ENCODE assay signal across 8 cellular contexts in the genomic region with DNA sequence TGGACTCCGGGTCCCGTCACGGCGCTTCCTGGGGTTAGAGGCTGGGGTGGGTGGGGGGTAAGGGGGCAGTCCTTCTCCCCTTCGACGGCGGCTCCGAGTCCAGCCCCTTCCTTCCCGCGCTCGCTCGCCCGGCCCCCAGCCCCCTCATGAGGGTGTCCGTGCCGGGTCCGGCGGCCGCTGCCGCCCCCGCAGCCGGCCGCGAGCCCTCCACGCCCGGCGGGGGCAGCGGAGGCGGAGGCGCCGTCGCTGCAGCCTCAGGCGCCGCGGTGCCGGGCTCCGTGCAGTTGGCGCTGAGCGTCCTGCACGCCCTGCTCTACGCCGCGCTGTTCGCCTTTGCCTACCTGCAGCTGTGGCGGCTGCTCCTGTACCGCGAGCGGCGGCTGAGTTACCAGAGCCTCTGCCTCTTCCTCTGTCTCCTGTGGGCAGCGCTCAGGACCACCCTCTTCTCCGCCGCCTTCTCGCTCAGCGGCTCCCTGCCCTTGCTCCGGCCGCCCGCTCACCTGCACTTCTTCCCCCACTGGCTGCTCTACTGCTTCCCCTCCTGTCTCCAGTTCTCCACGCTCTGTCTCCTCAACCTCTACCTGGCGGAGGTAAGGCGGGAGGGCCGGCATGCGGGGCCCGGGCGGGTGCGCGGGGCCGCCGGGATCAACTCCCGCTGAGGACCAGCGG. TPM values are rescaled to one million over a fixed set of nuclear protein-coding genes. Genes with fewer than 3 reads are reported as not detected.
DNase-seq lines count a peak whose midpoint lies in the region; ATAC-seq and TF ChIP-seq lines count a peak whose summit lies in the region.

No MANE protein-coding gene starts in this region.

- H3K9me3 ChIP-seq in BLaER1 (peaks cover 6% of the 10 kb centered on the region), ascending aorta (no peaks in the 10 kb centered on the region), iPS DF 6.9 (ENCODE audit: control insufficient read depth, insufficient read depth, low read length) (no peaks in the 10 kb centered on the region), skeletal muscle tissue (ENCODE audit: control insufficient read depth in 3 of 3, low read length in 3 of 3) (no peaks in the 10 kb centered on the region)

- in situ Hi-C loops in SK-MEL-5 (cut with HindIII; ENCODE audit: low pct_unique_long_range_greater_than_20kb, low sequenced_read_pairs): no loop called here

- TF ChIP-seq CTCF in GM20000 (IDR thresholded peaks at IDR 0.05; ENCODE audit: extremely low read depth, missing control alignments) (no peak), HL-60 (IDR thresholded peaks at IDR 0.05; ENCODE audit: insufficient read depth, low read length) (no peak), ascending aorta (IDR thresholded peaks at IDR 0.05) (no peak)

- peak; percentile 61 for DNase-seq in GM20000 (ENCODE audit: low spot score)
- peak in 1 of 2 experiments; percentile 13 for DNase-seq in HL-60 (ENCODE audit: low read depth in 1 of 2, low spot score in 1 of 2)
- DNase-seq in SK-MEL-5 (ENCODE audit: low read depth, low spot score): peak; percentile 2
- peak in 1 of 2 donors; percentile 71 for DNase-seq in ascending aorta (ENCODE audit: low spot score in 2 of 2)
- DNase-seq in iPS DF 6.9 (ENCODE audit: low read depth, low spot score): no peak

- H3K4me3 ChIP-seq in BLaER1 (peak overlapping the region; percentile 93), HL-60 (replicated peaks; ENCODE audit: insufficient read depth, low read length) (peak overlapping the region; percentile 71), ascending aorta (peak overlapping the region; percentile 82 to 90), iPS DF 6.9 (ENCODE audit: low read length) (peak overlapping the region; percentile 75), skeletal muscle tissue (ENCODE audit: low read length in 3 of 3) (peak overlapping the region; percentile 79 to 85 (median 82))

- H3K36me3 ChIP-seq in BLaER1: peaks cover 1% of the 10 kb centered on the region; the same call in 1 of the 2 replicates
- H3K36me3 ChIP-seq in ascending aorta: no peaks in the 10 kb centered on the region
- no peaks in the 10 kb centered on the region for H3K36me3 ChIP-seq in iPS DF 6.9 (ENCODE audit: control insufficient read depth, insufficient read depth, low read length)
- no peaks in the 10 kb centered on the region for H3K36me3 ChIP-seq in skeletal muscle tissue (ENCODE audit: control insufficient read depth in 3 of 3, insufficient read depth in 3 of 3, low read length in 3 of 3)

- intact Hi-C loops in ascending aorta (cut with DNase I): loop anchor here (2.0 to 10.0 kb wide), 8 partner anchors 154 to 1842 kb away; a partner anchor contains a TSS

- H4K20me1 ChIP-seq in BLaER1: no peaks in the 10 kb centered on the region

- H3K27ac ChIP-seq in BLaER1 (peak overlapping the region; percentile 63), HL-60 (replicated peaks) (no peak overlapping the region), ascending aorta (peak overlapping the region; percentile 79 to 93), iPS DF 6.9 (ENCODE audit: low read length) (no peak overlapping the region), skeletal muscle tissue (ENCODE audit: low read depth, low read length) (peak overlapping the region; percentile 42)

- ATAC-seq in GM18858 (IDR thresholded peaks at IDR 0.05; ENCODE audit: unreplicated experiment): no peak

- peaks cover 31% of the 10 kb centered on the region for H3K4me1 ChIP-seq in BLaER1
- peaks cover 0 to 10% of the 10 kb centered on the region in 2 donors for H3K4me1 ChIP-seq in ascending aorta
- H3K4me1 ChIP-seq in iPS DF 6.9 (ENCODE audit: control insufficient read depth, insufficient read depth, low read length): no peaks in the 10 kb centered on the region; the same call in 1 of the 2 replicates
- peaks cover 21 to 28% (median 21%) of the 10 kb centered on the region in 3 donors for H3K4me1 ChIP-seq in skeletal muscle tissue (ENCODE audit: control insufficient read depth in 3 of 3, insufficient read depth in 3 of 3, low read length in 3 of 3)

- H3K9ac ChIP-seq in BLaER1 (peak overlapping the region; percentile 80), skeletal muscle tissue (ENCODE audit: low read depth in 1 of 3, low read length in 3 of 3) (peak overlapping the region; percentile 29 to 73 (median 54))

- H3K27me3 ChIP-seq in BLaER1 (no peaks in the 10 kb centered on the region), HL-60 (ENCODE audit: insufficient read depth, poor library complexity, severe bottlenecking) (peaks cover 2% of the 10 kb centered on the region), ascending aorta (no peaks in the 10 kb centered on the region), iPS DF 6.9 (ENCODE audit: control insufficient read depth, insufficient read depth, low read length) (no peaks in the 10 kb centered on the region), skeletal muscle tissue (ENCODE audit: control insufficient read depth in 3 of 3, insufficient read depth in 3 of 3, low read length in 3 of 3) (no peaks in the 10 kb centered on the region)

- peak overlapping the region; percentile 90 for H3K4me2 ChIP-seq in BLaER1

- WGBS in iPS DF 6.9 (ENCODE audit: insufficient coverage, insufficient read length): no CpG with 5 or more reads among the region's 69 CpGs

RNA-seq across cellular contexts. Expression of a gene that starts 0.5 kb away (rescaled TPM):
- 0.32 and 0.40 TPM in 2 replicates for total RNA-seq in SK-MEL-5 (2014; rRNA removed; shearing (Covaris generic))
- polyA plus RNA-seq in SK-MEL-5 (2015; cell fraction: cytosol; rRNA removed): 0.38 and 0.52 TPM in 2 replicates
- polyA plus RNA-seq in SK-MEL-5 (2015; cell fraction: nucleus; rRNA removed): 0.70 and 0.93 TPM in 2 replicates
- total RNA-seq in ascending aorta: not detected
- 1.6 TPM for total RNA-seq in skeletal muscle tissue

RNA-seq across cellular contexts. Expression of a gene that starts 0.8 kb away (rescaled TPM):
- total RNA-seq in SK-MEL-5 (2014; rRNA removed; shearing (Covaris generic)): 1.1 and 1.5 TPM in 2 replicates
- 1.1 and 1.5 TPM in 2 replicates for polyA plus RNA-seq in SK-MEL-5 (2015; cell fraction: cytosol; rRNA removed)
- 3.8 and 4.1 TPM in 2 replicates for polyA plus RNA-seq in SK-MEL-5 (2015; cell fraction: nucleus; rRNA removed)
- total RNA-seq in ascending aorta: 1.8 TPM
- total RNA-seq in skeletal muscle tissue: 7.3 TPM

Comparison
In these comparisons a context has a peak if more than half of its experiments do, and no peak if none do; other contexts are left out.
1. H3K27ac ChIP-seq: peak in BLaER1 (single experiment), ascending aorta (2 of 2) and skeletal muscle tissue (single experiment); none in HL-60 (single experiment) and iPS DF 6.9 (single experiment).
2. Peak in every context shown above with its lines, with median percentiles within 50 percentile points of each other: H3K4me3 ChIP-seq.